ENCODE assay signal across 23 cellular contexts in genomic region chr22:49436056-49436455, GRCh38.
"Had no signal": no experiment of that assay in that cellular context is flagged by ENCODE, and none has a peak within 500 bp of the region (broad histone marks: within the 10 kb centered on the region; RNA-seq: fewer than 3 reads in every experiment).

No MANE protein-coding gene starts in this region.

- H3K27ac ChIP-seq: colonic mucosa, coronary artery, dorsolateral prefrontal cortex, epithelial cell of prostate, esophagus muscularis mucosa, esophagus squamous epithelium, foreskin keratinocyte, gastrocnemius medialis, gastroesophageal sphincter, heart left ventricle, heart right ventricle had no signal

- H3K4me3 ChIP-seq: colonic mucosa, coronary artery, dorsolateral prefrontal cortex, esophagus muscularis mucosa, esophagus squamous epithelium, gastrocnemius medialis, gastroesophageal sphincter, heart left ventricle, heart right ventricle had no signal

- H3K9me3 Mint-ChIP-seq: dendritic cell treated with granulocyte-macrophage colony-stimulating factor and Interleukin-4, amounts not matched to agents 40 ng/mL and 50 ng/mL, for 4 days; effector memory CD8-positive, alpha-beta T cell had no signal

- H3K9me3 ChIP-seq: colonic mucosa, gastrocnemius medialis had no signal

- H3K27ac Mint-ChIP-seq: dendritic cell treated with granulocyte-macrophage colony-stimulating factor and Interleukin-4, amounts not matched to agents 40 ng/mL and 50 ng/mL, for 4 days; effector memory CD8-positive, alpha-beta T cell; endodermal cell had no signal

- DNase-seq: colonic mucosa; cortex of kidney; dermis blood vessel endothelial cell; effector CD4-positive, alpha-beta T cell; effector CD8-positive, alpha-beta T cell; effector memory CD4-positive, alpha-beta T cell; effector memory CD8-positive, alpha-beta T cell; endodermal cell; erythroblast; esophagus squamous epithelium; foreskin fibroblast; foreskin keratinocyte; foreskin melanocyte; gastrocnemius medialis; glutamatergic neuron; heart left ventricle; heart right ventricle had no signal

- H3K36me3 ChIP-seq: colonic mucosa, esophagus muscularis mucosa, esophagus squamous epithelium, gastrocnemius medialis, gastroesophageal sphincter, heart left ventricle, heart right ventricle had no signal

- H3K4me1 ChIP-seq: colonic mucosa, esophagus muscularis mucosa, esophagus squamous epithelium, foreskin keratinocyte, gastrocnemius medialis, gastroesophageal sphincter, heart left ventricle, heart right ventricle had no signal

- H3K27me3 ChIP-seq: colonic mucosa, foreskin keratinocyte, gastrocnemius medialis had no signal

- H3K4me1 Mint-ChIP-seq: endodermal cell had no signal

- H3K4me3 Mint-ChIP-seq: dendritic cell treated with granulocyte-macrophage colony-stimulating factor and Interleukin-4, amounts not matched to agents 40 ng/mL and 50 ng/mL, for 4 days; effector memory CD8-positive, alpha-beta T cell; endodermal cell had no signal
